In the genomic region with DNA sequence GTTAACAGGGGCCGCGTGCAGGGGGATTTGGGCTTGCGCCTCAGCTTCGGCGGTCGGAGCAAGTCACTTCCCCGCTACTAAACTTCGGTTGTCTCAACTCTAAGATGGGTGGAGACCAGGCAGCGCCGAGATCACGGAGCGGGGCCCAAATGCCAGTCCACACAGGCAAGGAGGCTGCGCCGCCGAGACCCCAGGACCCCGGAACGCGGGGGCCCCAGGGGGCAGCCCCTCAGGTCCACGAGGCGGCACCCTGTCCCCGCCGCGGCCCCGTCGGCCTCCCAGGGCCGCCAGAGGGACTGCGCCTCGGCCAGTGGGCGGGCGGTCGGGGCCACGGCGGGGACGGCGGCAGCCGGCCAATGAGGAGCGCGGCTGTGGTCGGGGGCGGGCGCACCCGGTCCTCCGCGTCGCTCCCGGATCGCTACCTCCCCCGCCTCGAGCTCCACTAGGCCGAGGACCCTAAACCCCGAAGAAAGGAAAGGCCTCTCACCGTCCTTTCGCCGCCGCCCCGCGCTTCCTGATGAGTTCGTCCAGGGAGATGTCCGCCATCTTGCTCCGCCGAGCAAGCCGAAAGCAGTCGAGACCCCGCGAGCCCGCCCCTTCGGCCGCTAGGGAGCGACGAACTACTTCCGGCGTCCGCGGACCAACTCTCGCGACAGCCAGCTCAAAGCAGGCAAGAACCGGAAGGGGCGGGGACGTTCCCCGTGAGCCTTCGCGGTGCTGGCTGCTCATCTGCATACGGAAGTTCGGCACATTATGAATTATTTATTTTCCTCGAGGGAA, we compare ENCODE assay signal across 1 cellular context.
A peak's percentile ranks its signal among the peaks of the same experiment; 100 is the strongest.
TF ChIP-seq lines count a peak whose summit lies in the region.

A gene with protein sequence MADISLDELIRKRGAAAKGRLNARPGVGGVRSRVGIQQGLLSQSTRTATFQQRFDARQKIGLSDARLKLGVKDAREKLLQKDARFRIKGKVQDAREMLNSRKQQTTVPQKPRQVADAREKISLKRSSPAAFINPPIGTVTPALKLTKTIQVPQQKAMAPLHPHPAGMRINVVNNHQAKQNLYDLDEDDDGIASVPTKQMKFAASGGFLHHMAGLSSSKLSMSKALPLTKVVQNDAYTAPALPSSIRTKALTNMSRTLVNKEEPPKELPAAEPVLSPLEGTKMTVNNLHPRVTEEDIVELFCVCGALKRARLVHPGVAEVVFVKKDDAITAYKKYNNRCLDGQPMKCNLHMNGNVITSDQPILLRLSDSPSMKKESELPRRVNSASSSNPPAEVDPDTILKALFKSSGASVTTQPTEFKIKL (minus strand): TSS at position 572 of the 780 bp plus-strand sequence. CDS start 26 bp downstream, at position 546.

TF ChIP-seq in K562, 482 proteins besides CTCF, POLR2A, EP300 and RAD21 (continued from another document):
- TF ChIP-seq, protein P1, sequence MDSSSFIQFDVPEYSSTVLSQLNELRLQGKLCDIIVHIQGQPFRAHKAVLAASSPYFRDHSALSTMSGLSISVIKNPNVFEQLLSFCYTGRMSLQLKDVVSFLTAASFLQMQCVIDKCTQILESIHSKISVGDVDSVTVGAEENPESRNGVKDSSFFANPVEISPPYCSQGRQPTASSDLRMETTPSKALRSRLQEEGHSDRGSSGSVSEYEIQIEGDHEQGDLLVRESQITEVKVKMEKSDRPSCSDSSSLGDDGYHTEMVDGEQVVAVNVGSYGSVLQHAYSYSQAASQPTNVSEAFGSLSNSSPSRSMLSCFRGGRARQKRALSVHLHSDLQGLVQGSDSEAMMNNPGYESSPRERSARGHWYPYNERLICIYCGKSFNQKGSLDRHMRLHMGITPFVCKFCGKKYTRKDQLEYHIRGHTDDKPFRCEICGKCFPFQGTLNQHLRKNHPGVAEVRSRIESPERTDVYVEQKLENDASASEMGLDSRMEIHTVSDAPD (CRISPR knock-in tag; IDR thresholded peaks at IDR 0.05) = no peak
- peak; percentile 75 to 94 (median 92) for TF ChIP-seq YY1 (IDR thresholded peaks at IDR 0.05; ENCODE audit: borderline replicate concordance in 1 of 3, control insufficient read depth in 1 of 3, extremely low read depth in 1 of 3, insufficient read depth in 3 of 3, insufficient read length in 1 of 3, insufficient replicate concordance in 2 of 3, low read depth in 1 of 3, low read length in 2 of 3)
